8 cellular contexts compared by ENCODE assay signal in the genomic region with DNA sequence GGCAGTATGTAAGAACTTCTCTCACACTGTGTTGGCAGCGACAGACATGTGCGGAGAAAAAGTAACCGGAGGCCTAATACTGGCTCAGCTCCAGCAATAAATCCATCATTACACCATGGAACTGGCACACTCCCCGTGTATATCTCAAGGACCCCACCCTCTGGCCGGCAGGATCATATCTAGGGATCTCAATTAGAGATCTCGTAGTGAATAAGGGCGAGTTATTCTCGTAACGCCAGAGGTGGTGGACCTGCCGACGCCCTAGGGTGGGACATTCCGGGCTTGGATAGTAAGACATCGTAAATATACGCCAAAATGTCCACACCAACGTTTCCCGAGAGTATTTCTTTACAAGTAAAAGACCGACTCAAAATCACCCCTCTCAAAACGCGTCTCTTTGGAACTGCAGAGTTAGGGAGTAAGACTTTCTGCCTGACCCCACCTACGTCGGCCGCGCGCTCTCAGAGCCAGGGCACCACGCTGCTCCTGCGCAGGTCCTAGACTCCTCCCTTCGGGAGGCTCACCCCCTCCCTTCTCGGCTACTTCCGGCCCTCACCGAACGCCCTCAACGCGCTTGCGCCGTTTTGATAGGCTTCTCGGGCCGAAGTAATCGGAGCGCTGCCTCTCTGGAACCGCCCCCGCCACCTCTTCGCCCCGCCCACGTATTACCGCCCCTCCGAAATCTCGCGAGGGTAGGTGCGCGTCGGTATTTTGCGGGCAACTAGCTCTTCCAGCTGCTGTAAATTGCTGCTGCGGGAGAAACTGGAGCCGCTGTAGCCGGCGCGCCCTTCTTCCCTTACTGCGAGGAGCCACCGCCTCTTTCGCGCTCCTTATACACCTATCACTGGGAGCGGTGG. TPM values are rescaled to one million over a fixed set of nuclear protein-coding genes. Genes with fewer than 3 reads are reported as not detected.
A peak's percentile ranks its signal among the peaks of the same experiment; 100 is the strongest.
DNase-seq lines count a peak whose midpoint lies in the region; ATAC-seq and TF ChIP-seq lines count a peak whose summit lies in the region.

A gene with protein sequence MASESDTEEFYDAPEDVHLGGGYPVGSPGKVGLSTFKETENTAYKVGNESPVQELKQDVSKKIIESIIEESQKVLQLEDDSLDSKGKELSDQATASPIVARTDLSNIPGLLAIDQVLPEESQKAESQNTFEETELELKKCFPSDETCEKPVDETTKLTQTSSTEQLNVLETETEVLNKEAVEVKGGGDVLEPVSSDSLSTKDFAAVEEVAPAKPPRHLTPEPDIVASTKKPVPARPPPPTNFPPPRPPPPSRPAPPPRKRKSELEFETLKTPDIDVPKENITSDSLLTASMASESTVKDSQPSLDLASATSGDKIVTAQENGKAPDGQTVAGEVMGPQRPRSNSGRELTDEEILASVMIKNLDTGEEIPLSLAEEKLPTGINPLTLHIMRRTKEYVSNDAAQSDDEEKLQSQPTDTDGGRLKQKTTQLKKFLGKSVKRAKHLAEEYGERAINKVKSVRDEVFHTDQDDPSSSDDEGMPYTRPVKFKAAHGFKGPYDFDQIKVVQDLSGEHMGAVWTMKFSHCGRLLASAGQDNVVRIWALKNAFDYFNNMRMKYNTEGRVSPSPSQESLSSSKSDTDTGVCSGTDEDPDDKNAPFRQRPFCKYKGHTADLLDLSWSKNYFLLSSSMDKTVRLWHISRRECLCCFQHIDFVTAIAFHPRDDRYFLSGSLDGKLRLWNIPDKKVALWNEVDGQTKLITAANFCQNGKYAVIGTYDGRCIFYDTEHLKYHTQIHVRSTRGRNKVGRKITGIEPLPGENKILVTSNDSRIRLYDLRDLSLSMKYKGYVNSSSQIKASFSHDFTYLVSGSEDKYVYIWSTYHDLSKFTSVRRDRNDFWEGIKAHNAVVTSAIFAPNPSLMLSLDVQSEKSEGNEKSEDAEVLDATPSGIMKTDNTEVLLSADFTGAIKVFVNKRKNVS (plus strand): TSS at position 706 of the 857 bp plus-strand sequence. CDS start 398 bp downstream, outside the sequence.

- peak within 1 kb of the TSS; percentile 95 for H3K27ac ChIP-seq in colonic mucosa
- peak within 1 kb of the TSS; percentile 85 for H3K27ac ChIP-seq in layer of hippocampus (ENCODE audit: low read depth, low read length)

- no peaks in the 10 kb centered on the region for H3K27me3 Mint-ChIP-seq in activated CD4-positive, alpha-beta T cell treated with anti-CD3 and anti-CD28 coated beads, Interleukin-2, amount 10 ng/mL, durations not matched to agents 24 days and 14 days

- H3K36me3 ChIP-seq in BJ (ENCODE audit: control insufficient read depth, insufficient read depth, low read length), result no peaks in the 10 kb centered on the region
- H3K36me3 ChIP-seq in colonic mucosa, result no peaks in the 10 kb centered on the region

- peak within 1 kb of the TSS; percentile 99 for H3K4me3 Mint-ChIP-seq in activated CD4-positive, alpha-beta T cell treated with anti-CD3 and anti-CD28 coated beads, Interleukin-2, amount 10 ng/mL, durations not matched to agents 24 days and 14 days

- peak within 1 kb of the TSS; percentile 96 for H3K27ac Mint-ChIP-seq in activated CD4-positive, alpha-beta T cell treated with anti-CD3 and anti-CD28 coated beads, Interleukin-2, amount 10 ng/mL, durations not matched to agents 24 days and 14 days

- DNase-seq in BJ (ENCODE audit: low read depth) (peak; percentile 76), NCI-H526 treated with DMSO at 0.1 percent for 48 hours (lab: John Stamatoyannopoulos, UW) (peak; percentile 87), colonic mucosa (peak; percentile 94)
- peak; percentile 97 for DNase-seq in activated CD4-positive, alpha-beta T cell treated with anti-CD3 and anti-CD28 coated beads, Interleukin-2, amount 10 ng/mL, durations not matched to agents 24 days and 14 days
- DNase-seq in stimulated activated CD4-positive, alpha-beta T cell treated with anti-CD3 and anti-CD28 coated beads, Interleukin-1b, Interleukin-23, amount 100 ng/mL, for 4 hours (ENCODE audit: low read depth in 2 of 2), result peak; percentile 84 to 89

- no peaks in the 10 kb centered on the region for H3K9me3 ChIP-seq in colonic mucosa

- H3K36me3 Mint-ChIP-seq in activated CD4-positive, alpha-beta T cell treated with anti-CD3 and anti-CD28 coated beads, Interleukin-2, amount 10 ng/mL, durations not matched to agents 24 days and 14 days (ENCODE audit: low read depth), result peaks cover 2% of the 10 kb centered on the region

- peak within 1 kb of the TSS; percentile 78 for H3K4me3 ChIP-seq in BJ (ENCODE audit: low read depth, low read length)
- H3K4me3 ChIP-seq in colonic mucosa, result peak within 1 kb of the TSS; percentile 40

- CTCF ChIA-PET in BJ (lab: Yijun Ruan, JAX), result no interaction called here

- TF ChIP-seq CTCF in BJ (IDR thresholded peaks at IDR 0.05; ENCODE audit: insufficient read depth, low read depth, low read length) (no peak), colonic mucosa (IDR thresholded peaks at IDR 0.05) (no peak)

- H3K9ac ChIP-seq in colonic mucosa (ENCODE audit: low read depth in 2 of 2, low read length in 2 of 2), result peak within 1 kb of the TSS; percentile 69 to 79

- POLR2A ChIA-PET in BJ (lab: Charles Lee), result no interaction called here

- H3K9me3 Mint-ChIP-seq in activated CD4-positive, alpha-beta T cell treated with anti-CD3 and anti-CD28 coated beads, Interleukin-2, amount 10 ng/mL, durations not matched to agents 24 days and 14 days, result no peaks in the 10 kb centered on the region

- peak; percentile 94 for ATAC-seq in GM19324 (IDR thresholded peaks at IDR 0.05; ENCODE audit: low FRiP score, unreplicated experiment)
- peak; percentile 78 for ATAC-seq in HG03469 (IDR thresholded peaks at IDR 0.05; ENCODE audit: unreplicated experiment)

- H3K4me1 ChIP-seq in colonic mucosa, result no peaks in the 10 kb centered on the region

- intact Hi-C loops in activated CD4-positive, alpha-beta T cell treated with anti-CD3 and anti-CD28 coated beads, Interleukin-2, amount 10 ng/mL, durations not matched to agents 24 days and 14 days (cut with micrococcal nuclease), result loop anchor here (1.0 to 10.0 kb wide), 6 partner anchors 47 to 1909 kb away; partner anchors contain the start of genes DOCK11, PGRMC1, SOWAHD and ZBTB33
- intact Hi-C loops in colonic mucosa (cut with DNase I), result no loop called here

- peaks cover 32% of the 10 kb centered on the region for H3K4me1 Mint-ChIP-seq in activated CD4-positive, alpha-beta T cell treated with anti-CD3 and anti-CD28 coated beads, Interleukin-2, amount 10 ng/mL, durations not matched to agents 24 days and 14 days

- H3K27me3 ChIP-seq in BJ (ENCODE audit: control insufficient read depth, insufficient read depth, low read length) (no peaks in the 10 kb centered on the region), colonic mucosa (no peaks in the 10 kb centered on the region), layer of hippocampus (ENCODE audit: control insufficient read depth, insufficient read depth, low read length) (no peaks in the 10 kb centered on the region)

RNA-seq across cellular contexts. Expression of the gene that starts here (rescaled TPM):
- 7.5 and 13.3 TPM in 2 replicates for polyA plus RNA-seq in BJ (2011; rRNA removed)
- polyA minus RNA-seq in BJ (2011; rRNA and poly(A)+ RNA removed), result 9.3 TPM in 2 replicates
- total RNA-seq in activated CD4-positive, alpha-beta T cell treated with anti-CD3 and anti-CD28 coated beads, Interleukin-2, amount 10 ng/mL, durations not matched to agents 24 days and 14 days, result 10.3 and 11.0 TPM in 2 replicates
- total RNA-seq in colonic mucosa, result 10 to 100 TPM in 1 of 2 donors, 1 to 10 TPM in 1; 8.0 to 13.4 TPM

Comparison
In these comparisons a context has a peak if more than half of its experiments do, and no peak if none do; other contexts are left out.
1. Peak in every context shown above with its lines: DNase-seq, ATAC-seq, H3K4me3 ChIP-seq and H3K27ac ChIP-seq.